Comparison of ENCODE assay signal across 10 cellular contexts in genomic region chr7:266851-267840, GRCh38. TPM values are rescaled to one million over a fixed set of nuclear protein-coding genes. Genes with fewer than 3 reads are reported as not detected.
DNase-seq lines count a peak whose midpoint lies in the region; ATAC-seq and TF ChIP-seq lines count a peak whose summit lies in the region.
"Had no signal": no experiment of that assay in that cellular context is flagged by ENCODE, and none has a peak within 500 bp of the region (broad histone marks: within the 10 kb centered on the region; RNA-seq: fewer than 3 reads in every experiment).

No MANE protein-coding gene starts in this region.

- H3K27ac Mint-ChIP-seq in nephron progenitor cell: no peak overlapping the region
- no peak overlapping the region for H3K27ac Mint-ChIP-seq in activated naive CD8-positive, alpha-beta T cell treated with anti-CD3 and anti-CD28 coated beads, Interleukin-2, amount 50 U/mL, for 24 hours

- H3K36me3 Mint-ChIP-seq in nephron progenitor cell (ENCODE audit: low read depth): peaks cover 6% of the 10 kb centered on the region
- H3K36me3 Mint-ChIP-seq in activated naive CD8-positive, alpha-beta T cell treated with anti-CD3 and anti-CD28 coated beads, Interleukin-2, amount 50 U/mL, for 24 hours (ENCODE audit: low read depth): peaks cover 4% of the 10 kb centered on the region

- peaks cover 57% of the 10 kb centered on the region for H3K9me3 Mint-ChIP-seq in nephron progenitor cell
- peaks cover 4% of the 10 kb centered on the region for H3K9me3 Mint-ChIP-seq in activated naive CD8-positive, alpha-beta T cell treated with anti-CD3 and anti-CD28 coated beads, Interleukin-2, amount 50 U/mL, for 24 hours

- DNase-seq in D341Med (ENCODE audit: low spot score) (peak; percentile 83), NCI-H1092 treated with DMSO at 0.1 percent for 48 hours (lab: John Stamatoyannopoulos, UW) (peak; percentile 22), dermis blood vessel endothelial cell (peak; percentile 35), nephron progenitor cell (peak; percentile 25), NCI-H128 (lab: John Stamatoyannopoulos, UW; ENCODE audit: unreplicated experiment) (no peak), NCI-H2107 treated with DMSO at 0.1 percent for 48 hours (lab: John Stamatoyannopoulos, UW; ENCODE audit: unreplicated experiment) (no peak), KBM-7 (no peak)
- DNase-seq in activated naive CD8-positive, alpha-beta T cell treated with anti-CD3 and anti-CD28 coated beads, Interleukin-2, amount 50 U/mL, for 24 hours: no peak

- no peak overlapping the region for H3K4me3 Mint-ChIP-seq in nephron progenitor cell
- H3K4me3 Mint-ChIP-seq in activated naive CD8-positive, alpha-beta T cell treated with anti-CD3 and anti-CD28 coated beads, Interleukin-2, amount 50 U/mL, for 24 hours: no peak overlapping the region

- no peak for ATAC-seq in activated naive CD8-positive, alpha-beta T cell treated with anti-CD3 and anti-CD28 coated beads, Interleukin-2, amount 50 U/mL, for 24 hours

- H3K27me3 Mint-ChIP-seq in nephron progenitor cell (ENCODE audit: low read depth, poor library complexity): peaks cover 14% of the 10 kb centered on the region
- H3K27me3 Mint-ChIP-seq in activated naive CD8-positive, alpha-beta T cell treated with anti-CD3 and anti-CD28 coated beads, Interleukin-2, amount 50 U/mL, for 24 hours: peaks cover 1% of the 10 kb centered on the region

- in situ Hi-C loops in KBM-7 (cut with MboI; ENCODE audit: low pct_unique_long_range_greater_than_20kb, low sequenced_read_pairs): no loop called here

- no peaks in the 10 kb centered on the region for H3K4me1 Mint-ChIP-seq in nephron progenitor cell
- peaks cover 3% of the 10 kb centered on the region for H3K4me1 Mint-ChIP-seq in activated naive CD8-positive, alpha-beta T cell treated with anti-CD3 and anti-CD28 coated beads, Interleukin-2, amount 50 U/mL, for 24 hours

- TF ChIP-seq CTCF in nephron progenitor cell (IDR thresholded peaks at IDR 0.05): peak; percentile 9

RNA-seq across cellular contexts. Expression of gene FOXL3, which starts 22.8 kb away (rescaled TPM):
- not detected in 2 replicates for total RNA-seq in dermis blood vessel endothelial cell
- total RNA-seq: frontal cortex, SJCRH30 had no signal

Comparison
In these comparisons a context has a peak if more than half of its experiments do, and no peak if none do; other contexts are left out.
1. DNase-seq: peak in D341Med (single experiment), NCI-H1092 treated with DMSO at 0.1 percent for 48 hours (single experiment), dermis blood vessel endothelial cell (single experiment) and nephron progenitor cell (single experiment); none in NCI-H128 (single experiment), NCI-H2107 treated with DMSO at 0.1 percent for 48 hours (single experiment), KBM-7 (single experiment) and activated naive CD8-positive, alpha-beta T cell treated with anti-CD3 and anti-CD28 coated beads, Interleukin-2, amount 50 U/mL, for 24 hours (single experiment).